Comparison of ENCODE assay signal across 25 cellular contexts in genomic region chr17:3884188-3884587, GRCh38. TPM values are rescaled to one million over a fixed set of nuclear protein-coding genes. Genes with fewer than 3 reads are reported as not detected.
"Had no signal": no experiment of that assay in that cellular context is flagged by ENCODE, and none has a peak within 500 bp of the region (broad histone marks: within the 10 kb centered on the region; RNA-seq: fewer than 3 reads in every experiment).

No MANE protein-coding gene starts in this region.

- H3K4me3 ChIP-seq: MG63, SJSA1, SK-N-MC had no signal

- DNase-seq: IMR-90, Karpas-422, KG1, MG63, NCI-H1092, NCI-H1105 treated with DMSO at 0.1 percent for 48 hours, NCI-H1417 treated with DMSO at 0.1 percent for 48 hours, NCI-H146, NCI-H1694 treated with DMSO at 0.1 percent for 48 hours, NCI-H1930, NCI-H2081, NCI-H2171, NCI-H226, NCI-H446, NCI-H510A, NCI-H524 treated with DMSO at 0.1 percent for 48 hours, NCI-H69, NCI-H774, Right ventricle myocardium superior, RPMI8226, SIG-M5 had no signal

- ATAC-seq: HepG2 had no signal

- H3K27ac ChIP-seq: SK-N-MC had no signal

- H3K9me3 ChIP-seq: MG63, SJSA1 had no signal

- H3K27me3 ChIP-seq: MG63, SJSA1 had no signal

RNA-seq across cellular contexts. Expression of gene P2RX1, which starts 32.1 kb away (rescaled TPM):
- total RNA-seq: HT1080, IMR-90 had no signal
- polyA plus RNA-seq: IMR-90 had no signal
